Comparison of ENCODE assay signal across 8 cellular contexts in genomic region chr16:58684354-58685083, GRCh38. TPM values are rescaled to one million over a fixed set of nuclear protein-coding genes. Genes with fewer than 3 reads are reported as not detected.
DNase-seq lines count a peak whose midpoint lies in the region; ATAC-seq and TF ChIP-seq lines count a peak whose summit lies in the region.

TSS of gene SLC38A7 (minus strand) at chr16:58684770. CDS start at chr16:58680126, 4,644 bp downstream.

- H3K79me2 ChIP-seq in ACC112 (ENCODE audit: control insufficient read depth, insufficient read depth, low read length, unreplicated experiment) = peaks cover 16% of the 10 kb centered on the region

- peaks cover 12% of the 10 kb centered on the region for H3K4me1 ChIP-seq in ACC112 (ENCODE audit: control insufficient read depth, insufficient read depth, low read length, unreplicated experiment)

- H3K4me3 ChIP-seq in ACC112 (ENCODE audit: low read depth, low read length) = peak within 1 kb of the TSS; percentile 96

- H3K27ac ChIP-seq in ACC112 (ENCODE audit: low read depth, low read length) = peak within 1 kb of the TSS; percentile 64

- TF ChIP-seq CTCF in chondrocyte (IDR thresholded peaks at IDR 0.05) = no peak

- no peaks in the 10 kb centered on the region for H3K9me3 Mint-ChIP-seq in chondrocyte (ENCODE audit: low read depth)

- peak within 1 kb of the TSS; percentile 95 for H3K27ac Mint-ChIP-seq in chondrocyte (ENCODE audit: unreplicated experiment)

- peaks cover 4% of the 10 kb centered on the region for H3K36me3 Mint-ChIP-seq in chondrocyte (ENCODE audit: low read depth)

- no peaks in the 10 kb centered on the region for H3K27me3 ChIP-seq in ACC112 (ENCODE audit: insufficient read depth, low read length)

- H2AFZ ChIP-seq in ACC112 (ENCODE audit: low read length, unreplicated experiment) = peak within 1 kb of the TSS; percentile 96

- H3K36me3 ChIP-seq in ACC112 (ENCODE audit: insufficient read depth, low read length) = peaks cover 7% of the 10 kb centered on the region; the same call in 1 of the 2 replicates

- H3K27me3 Mint-ChIP-seq in chondrocyte (ENCODE audit: low read depth) = peaks cover under 1% of the 10 kb centered on the region

- H3K4me3 Mint-ChIP-seq in chondrocyte (ENCODE audit: unreplicated experiment) = peak within 1 kb of the TSS; percentile 94

- H3K4me1 Mint-ChIP-seq in chondrocyte (ENCODE audit: low read depth) = peaks cover 27% of the 10 kb centered on the region

- peak; percentile 77 for DNase-seq in NCI-H345 (lab: John Stamatoyannopoulos, UW)
- peak; percentile 56 to 67 for DNase-seq in activated CD4-positive, alpha-beta T cell treated with anti-CD3 and anti-CD28 coated beads for 24 hours (ENCODE audit: low read depth in 2 of 2)
- DNase-seq in chondrocyte (ENCODE audit: low spot score) = peak; percentile 97
- DNase-seq in kidney glomerular epithelial cell (lab: John Stamatoyannopoulos, UW) = peak; percentile 49
- DNase-seq in stimulated activated CD4-positive, alpha-beta T cell treated with anti-CD3 and anti-CD28 coated beads, Interleukin-15, amount 100 ng/mL, for 48 hours (ENCODE audit: low read depth in 2 of 2) = peak; percentile 51 to 61

- ATAC-seq in GM18520 (IDR thresholded peaks at IDR 0.05; ENCODE audit: unreplicated experiment) (peak; percentile 85), HG03060 (IDR thresholded peaks at IDR 0.05; ENCODE audit: low read depth, unreplicated experiment) (peak; percentile 79)

RNA-seq across cellular contexts. Expression of gene SLC38A7, which starts in this region (rescaled TPM):
- total RNA-seq in chondrocyte = 37.6 to 47.3 TPM (median 45.1 TPM) in 3 replicates

Comparison
In these comparisons a context has a peak if more than half of its experiments do, and no peak if none do; other contexts are left out.
1. Peak in every context shown above with its lines: DNase-seq, ATAC-seq, H3K4me3 ChIP-seq and H3K27ac ChIP-seq.